1 cellular context compared by ENCODE assay signal in genomic region chr6:34243901-34244884, GRCh38.
TF ChIP-seq lines count a peak whose summit lies in the region.

No MANE protein-coding gene starts in this region.

TF ChIP-seq in HEK293, 187 proteins besides CTCF, POLR2A, EP300 and RAD21 (continued from another document):
- TF ChIP-seq ZNF169 (tag by site-specific recombination; IDR thresholded peaks at IDR 0.05) (no peak), EGR2 (tag by site-specific recombination; IDR thresholded peaks at IDR 0.05; ENCODE audit: low read depth) (peak; percentile 95), GLIS2 (tag by site-specific recombination; IDR thresholded peaks at IDR 0.05) (peak; percentile 87), ZEB2 (tag by site-specific recombination; IDR thresholded peaks at IDR 0.05) (0 out of 2 replicates have a peak, but pooled peaks have one; percentile 52), ZNF114 (tag by site-specific recombination; IDR thresholded peaks at IDR 0.05) (no peak), ZNF624 (tag by site-specific recombination; IDR thresholded peaks at IDR 0.05) (no peak), ZNF416 (tag by site-specific recombination; IDR thresholded peaks at IDR 0.05) (no peak), RBAK (tag by site-specific recombination; IDR thresholded peaks at IDR 0.05) (no peak), GLIS1 (tag by site-specific recombination; IDR thresholded peaks at IDR 0.05) (peak; percentile 82), ZNF501 (tag by site-specific recombination; IDR thresholded peaks at IDR 0.05) (no peak), ZNF214 (tag by site-specific recombination; IDR thresholded peaks at IDR 0.05; ENCODE audit: borderline replicate concordance) (no peak), BCL11B (tag by site-specific recombination; IDR thresholded peaks at IDR 0.05; ENCODE audit: low read depth) (0 out of 2 replicates have a peak, but pooled peaks have one; percentile 17), ZNF548 (tag by site-specific recombination; IDR thresholded peaks at IDR 0.05) (no peak), REPIN1 (tag by site-specific recombination; IDR thresholded peaks at IDR 0.05; ENCODE audit: low read depth) (no peak), ZNF184 (tag by site-specific recombination; IDR thresholded peaks at IDR 0.05) (no peak), HIC1 (tag by site-specific recombination; IDR thresholded peaks at IDR 0.05) (peak; percentile 75), ZNF175 (tag by site-specific recombination; IDR thresholded peaks at IDR 0.05) (no peak), ZNF660 (tag by site-specific recombination; IDR thresholded peaks at IDR 0.05) (peak; percentile 73), ZBTB26 (tag by site-specific recombination; optimal IDR thresholded peaks at IDR 0.05) (peak; percentile 5), ZNF433 (tag by site-specific recombination; IDR thresholded peaks at IDR 0.05; ENCODE audit: low read depth) (no peak), ZNF366 (tag by site-specific recombination; conservative IDR thresholded peaks at IDR 0.05) (peak; percentile 94), ZNF645 (tag by site-specific recombination; IDR thresholded peaks at IDR 0.05) (no peak), KLF8 (tag by site-specific recombination; IDR thresholded peaks at IDR 0.05) (peak; percentile 55; the same call in 1 of the 2 replicates), ZNF529 (tag by site-specific recombination; IDR thresholded peaks at IDR 0.05; ENCODE audit: insufficient replicate concordance) (no peak), SP7 (tag by site-specific recombination; IDR thresholded peaks at IDR 0.05) (peak; percentile 78), ZNF362 (tag by site-specific recombination; IDR thresholded peaks at IDR 0.05) (peak; percentile 93), ZNF513 (tag by site-specific recombination; IDR thresholded peaks at IDR 0.05) (no peak), OSR2 (tag by site-specific recombination; IDR thresholded peaks at IDR 0.05) (no peak), ZNF37A (tag by site-specific recombination; IDR thresholded peaks at IDR 0.05) (no peak), WT1 (tag by site-specific recombination; IDR thresholded peaks at IDR 0.05) (peak; percentile 56), ZNF426 (tag by site-specific recombination; IDR thresholded peaks at IDR 0.05) (no peak), MYNN (tag by site-specific recombination; IDR thresholded peaks at IDR 0.05; ENCODE audit: borderline replicate concordance) (no peak), HOXC10 (CRISPR knock-in tag; IDR thresholded peaks at IDR 0.05) (no peak), BCL11A (tag by site-specific recombination; IDR thresholded peaks at IDR 0.05; ENCODE audit: low read depth) (no peak; the same call in 1 of the 2 replicates), ZFP69B (tag by site-specific recombination; IDR thresholded peaks at IDR 0.05) (peak; percentile 91), ZNF292 (tag by site-specific recombination; IDR thresholded peaks at IDR 0.05; ENCODE audit: borderline replicate concordance, low read depth) (no peak), ZBTB17 (tag by site-specific recombination; IDR thresholded peaks at IDR 0.05) (peak; percentile 17; the same call in 1 of the 2 replicates), SETDB1 (IDR thresholded peaks at IDR 0.05; ENCODE audit: insufficient read length, low read length) (no peak), ZNF223 (tag by site-specific recombination; IDR thresholded peaks at IDR 0.05) (no peak), IKZF3 (tag by site-specific recombination; IDR thresholded peaks at IDR 0.05) (peak; percentile 47; the same call in 1 of the 2 replicates), ZBTB8A (tag by site-specific recombination; IDR thresholded peaks at IDR 0.05) (peak; percentile 58), ZNF341 (tag by site-specific recombination; IDR thresholded peaks at IDR 0.05; ENCODE audit: low read depth) (0 out of 2 replicates have a peak, but pooled peaks have one; percentile 11), KLF10 (tag by site-specific recombination; IDR thresholded peaks at IDR 0.05) (peak; percentile 75; the same call in 1 of the 2 replicates), INSM2 (tag by site-specific recombination; IDR thresholded peaks at IDR 0.05) (0 out of 2 replicates have a peak, but pooled peaks have one; percentile 34), ZFP41 (tag by site-specific recombination; IDR thresholded peaks at IDR 0.05; ENCODE audit: borderline replicate concordance) (no peak)
- TF ChIP-seq, protein P1, sequence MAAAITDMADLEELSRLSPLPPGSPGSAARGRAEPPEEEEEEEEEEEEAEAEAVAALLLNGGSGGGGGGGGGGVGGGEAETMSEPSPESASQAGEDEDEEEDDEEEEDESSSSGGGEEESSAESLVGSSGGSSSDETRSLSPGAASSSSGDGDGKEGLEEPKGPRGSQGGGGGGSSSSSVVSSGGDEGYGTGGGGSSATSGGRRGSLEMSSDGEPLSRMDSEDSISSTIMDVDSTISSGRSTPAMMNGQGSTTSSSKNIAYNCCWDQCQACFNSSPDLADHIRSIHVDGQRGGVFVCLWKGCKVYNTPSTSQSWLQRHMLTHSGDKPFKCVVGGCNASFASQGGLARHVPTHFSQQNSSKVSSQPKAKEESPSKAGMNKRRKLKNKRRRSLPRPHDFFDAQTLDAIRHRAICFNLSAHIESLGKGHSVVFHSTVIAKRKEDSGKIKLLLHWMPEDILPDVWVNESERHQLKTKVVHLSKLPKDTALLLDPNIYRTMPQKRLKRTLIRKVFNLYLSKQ (tag by site-specific recombination; IDR thresholded peaks at IDR 0.05; ENCODE audit: borderline replicate concordance) = no peak
- TF ChIP-seq, protein P2, sequence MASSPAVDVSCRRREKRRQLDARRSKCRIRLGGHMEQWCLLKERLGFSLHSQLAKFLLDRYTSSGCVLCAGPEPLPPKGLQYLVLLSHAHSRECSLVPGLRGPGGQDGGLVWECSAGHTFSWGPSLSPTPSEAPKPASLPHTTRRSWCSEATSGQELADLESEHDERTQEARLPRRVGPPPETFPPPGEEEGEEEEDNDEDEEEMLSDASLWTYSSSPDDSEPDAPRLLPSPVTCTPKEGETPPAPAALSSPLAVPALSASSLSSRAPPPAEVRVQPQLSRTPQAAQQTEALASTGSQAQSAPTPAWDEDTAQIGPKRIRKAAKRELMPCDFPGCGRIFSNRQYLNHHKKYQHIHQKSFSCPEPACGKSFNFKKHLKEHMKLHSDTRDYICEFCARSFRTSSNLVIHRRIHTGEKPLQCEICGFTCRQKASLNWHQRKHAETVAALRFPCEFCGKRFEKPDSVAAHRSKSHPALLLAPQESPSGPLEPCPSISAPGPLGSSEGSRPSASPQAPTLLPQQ (tag by site-specific recombination; IDR thresholded peaks at IDR 0.05) = peak; percentile 91
- TF ChIP-seq, protein P3, sequence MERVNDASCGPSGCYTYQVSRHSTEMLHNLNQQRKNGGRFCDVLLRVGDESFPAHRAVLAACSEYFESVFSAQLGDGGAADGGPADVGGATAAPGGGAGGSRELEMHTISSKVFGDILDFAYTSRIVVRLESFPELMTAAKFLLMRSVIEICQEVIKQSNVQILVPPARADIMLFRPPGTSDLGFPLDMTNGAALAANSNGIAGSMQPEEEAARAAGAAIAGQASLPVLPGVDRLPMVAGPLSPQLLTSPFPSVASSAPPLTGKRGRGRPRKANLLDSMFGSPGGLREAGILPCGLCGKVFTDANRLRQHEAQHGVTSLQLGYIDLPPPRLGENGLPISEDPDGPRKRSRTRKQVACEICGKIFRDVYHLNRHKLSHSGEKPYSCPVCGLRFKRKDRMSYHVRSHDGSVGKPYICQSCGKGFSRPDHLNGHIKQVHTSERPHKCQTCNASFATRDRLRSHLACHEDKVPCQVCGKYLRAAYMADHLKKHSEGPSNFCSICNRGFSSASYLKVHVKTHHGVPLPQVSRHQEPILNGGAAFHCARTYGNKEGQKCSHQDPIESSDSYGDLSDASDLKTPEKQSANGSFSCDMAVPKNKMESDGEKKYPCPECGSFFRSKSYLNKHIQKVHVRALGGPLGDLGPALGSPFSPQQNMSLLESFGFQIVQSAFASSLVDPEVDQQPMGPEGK (tag by site-specific recombination; IDR thresholded peaks at IDR 0.05) = peak; percentile 90
- TF ChIP-seq, protein P4, sequence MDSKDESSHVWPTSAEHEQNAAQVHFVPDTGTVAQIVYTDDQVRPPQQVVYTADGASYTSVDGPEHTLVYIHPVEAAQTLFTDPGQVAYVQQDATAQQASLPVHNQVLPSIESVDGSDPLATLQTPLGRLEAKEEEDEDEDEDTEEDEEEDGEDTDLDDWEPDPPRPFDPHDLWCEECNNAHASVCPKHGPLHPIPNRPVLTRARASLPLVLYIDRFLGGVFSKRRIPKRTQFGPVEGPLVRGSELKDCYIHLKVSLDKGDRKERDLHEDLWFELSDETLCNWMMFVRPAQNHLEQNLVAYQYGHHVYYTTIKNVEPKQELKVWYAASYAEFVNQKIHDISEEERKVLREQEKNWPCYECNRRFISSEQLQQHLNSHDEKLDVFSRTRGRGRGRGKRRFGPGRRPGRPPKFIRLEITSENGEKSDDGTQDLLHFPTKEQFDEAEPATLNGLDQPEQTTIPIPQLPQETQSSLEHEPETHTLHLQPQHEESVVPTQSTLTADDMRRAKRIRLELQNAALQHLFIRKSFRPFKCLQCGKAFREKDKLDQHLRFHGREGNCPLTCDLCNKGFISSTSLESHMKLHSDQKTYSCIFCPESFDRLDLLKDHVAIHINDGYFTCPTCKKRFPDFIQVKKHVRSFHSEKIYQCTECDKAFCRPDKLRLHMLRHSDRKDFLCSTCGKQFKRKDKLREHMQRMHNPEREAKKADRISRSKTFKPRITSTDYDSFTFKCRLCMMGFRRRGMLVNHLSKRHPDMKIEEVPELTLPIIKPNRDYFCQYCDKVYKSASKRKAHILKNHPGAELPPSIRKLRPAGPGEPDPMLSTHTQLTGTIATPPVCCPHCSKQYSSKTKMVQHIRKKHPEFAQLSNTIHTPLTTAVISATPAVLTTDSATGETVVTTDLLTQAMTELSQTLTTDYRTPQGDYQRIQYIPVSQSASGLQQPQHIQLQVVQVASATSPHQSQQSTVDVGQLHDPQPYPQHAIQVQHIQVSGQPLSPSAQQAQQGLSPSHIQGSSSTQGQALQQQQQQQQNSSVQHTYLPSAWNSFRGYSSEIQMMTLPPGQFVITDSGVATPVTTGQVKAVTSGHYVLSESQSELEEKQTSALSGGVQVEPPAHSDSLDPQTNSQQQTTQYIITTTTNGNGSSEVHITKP (tag by site-specific recombination; IDR thresholded peaks at IDR 0.05) = peak; percentile 39
TF ChIP-seq in HEK293: peak in this region for 31.
